In the genomic region with DNA sequence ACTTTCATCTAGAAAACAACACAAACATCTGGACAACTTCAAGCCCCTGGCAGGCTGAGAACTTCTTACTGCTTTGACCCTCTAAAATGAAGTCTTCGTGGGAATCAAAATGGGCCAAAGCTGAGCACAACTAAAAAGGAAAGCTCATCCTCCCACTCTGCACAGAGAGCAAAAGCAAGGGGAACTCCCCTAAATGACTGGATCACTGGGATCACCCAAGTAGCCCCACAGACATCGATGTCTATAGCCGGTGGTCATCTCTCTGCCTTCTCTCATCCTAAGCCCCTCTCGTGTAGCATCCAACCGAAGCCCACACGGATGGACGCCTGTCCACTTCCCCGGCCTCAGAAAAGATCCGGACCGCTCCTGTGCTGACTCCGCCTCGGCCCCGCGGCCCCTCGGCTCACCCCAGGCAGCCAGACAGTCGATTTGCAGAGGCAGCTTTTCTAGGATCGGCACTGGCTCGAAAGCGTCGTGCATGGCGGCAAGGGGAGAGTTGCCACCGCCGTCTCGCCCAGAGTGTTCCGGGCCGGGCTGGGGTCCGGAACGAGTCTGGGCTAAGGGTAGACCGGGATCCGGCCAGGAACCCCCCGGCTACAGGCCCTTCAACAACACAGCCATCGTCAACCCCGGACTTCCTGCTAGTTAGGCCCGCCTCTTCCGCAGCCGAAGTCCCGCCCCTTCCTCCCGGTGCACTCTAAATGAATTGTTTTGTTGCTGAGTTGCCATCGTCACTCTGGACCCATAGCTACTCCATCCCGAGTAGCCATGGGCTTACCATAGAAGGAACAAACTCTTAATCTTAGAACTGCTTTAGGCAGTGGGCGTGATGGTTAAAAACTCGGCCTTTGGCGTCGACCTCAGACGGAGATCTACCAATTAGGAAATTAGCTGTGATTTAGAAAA, we compare ENCODE assay signal across 1 cellular context.
A peak's percentile ranks its signal among the peaks of the same experiment; 100 is the strongest.
TF ChIP-seq lines count a peak whose summit lies in the region.

Gene VPS39 (minus strand): TSS at position 631 of the 906 bp plus-strand sequence. CDS start 151 bp downstream, at position 480.

TF ChIP-seq in GM12878, 131 proteins besides CTCF, POLR2A, EP300 and RAD21 (continued from another document and continues in another):
- TF ChIP-seq NKRF (conservative IDR thresholded peaks at IDR 0.05) (peak; percentile 78), RBBP5 (conservative IDR thresholded peaks at IDR 0.05) (no peak), LARP7 (IDR thresholded peaks at IDR 0.05) (peak; percentile 79; the same call in 1 of the 2 replicates), TARDBP (IDR thresholded peaks at IDR 0.05; ENCODE audit: borderline replicate concordance) (no peak), ZNF217 (IDR thresholded peaks at IDR 0.05) (no peak), CHD2 (IDR thresholded peaks at IDR 0.05; ENCODE audit: borderline replicate concordance, low read depth, low read length) (peak; percentile 51), SMAD5 (IDR thresholded peaks at IDR 0.05; ENCODE audit: low read depth) (no peak), NR2F1 (conservative IDR thresholded peaks at IDR 0.05) (0 out of 2 replicates have a peak, but pooled peaks have one; percentile 6), SRF (IDR thresholded peaks at IDR 0.05; ENCODE audit: low read depth in 2 of 2, low read length in 2 of 2) (0 out of 4 replicates have a peak, but pooled peaks of 1 of the 2 experiments have one; percentile 26), STAT3 (IDR thresholded peaks at IDR 0.05; ENCODE audit: low read depth, low read length) (no peak), ZNF384 (IDR thresholded peaks at IDR 0.05; ENCODE audit: borderline replicate concordance, low read depth, low read length) (no peak), RUNX3 (IDR thresholded peaks at IDR 0.05; ENCODE audit: low read length) (no peak), TCF7 (IDR thresholded peaks at IDR 0.05; ENCODE audit: borderline replicate concordance) (no peak), ESRRA (IDR thresholded peaks at IDR 0.05; ENCODE audit: low read length) (no peak), MTA2 (IDR thresholded peaks at IDR 0.05; ENCODE audit: low read depth) (no peak), NBN (IDR thresholded peaks at IDR 0.05) (peak; percentile 52; the same call in 1 of the 2 replicates), NFXL1 (IDR thresholded peaks at IDR 0.05; ENCODE audit: borderline replicate concordance) (no peak), REST (IDR thresholded peaks at IDR 0.05; ENCODE audit: low read depth, low read length) (no peak), RFX5 (IDR thresholded peaks at IDR 0.05; ENCODE audit: low read depth, low read length) (no peak), SMARCA5 (IDR thresholded peaks at IDR 0.05) (no peak), FOS (IDR thresholded peaks at IDR 0.05; ENCODE audit: borderline replicate concordance, extremely low read depth, insufficient read length) (no peak), HDAC6 (IDR thresholded peaks at IDR 0.05; ENCODE audit: unreplicated experiment) (no peak), ZNF207 (IDR thresholded peaks at IDR 0.05; ENCODE audit: borderline replicate concordance) (peak; percentile 47; the same call in 1 of the 2 replicates), NR2C1 (IDR thresholded peaks at IDR 0.05) (no peak), POLR2AphosphoS5 (IDR thresholded peaks at IDR 0.05; ENCODE audit: low read length) (peak; percentile 93), WRNIP1 (IDR thresholded peaks at IDR 0.05; ENCODE audit: borderline replicate concordance, low read depth, low read length) (no peak), MYC (IDR thresholded peaks at IDR 0.05; ENCODE audit: insufficient read depth, insufficient read length, insufficient replicate concordance, low read length, severe bottlenecking) (no peak), SP1 (IDR thresholded peaks at IDR 0.05; ENCODE audit: low read depth, low read length) (peak; percentile 44), ZZZ3 (IDR thresholded peaks at IDR 0.05; ENCODE audit: control insufficient read depth, insufficient read length, low read depth) (no peak), ZNF622 (IDR thresholded peaks at IDR 0.05) (no peak), KAT2A (conservative IDR thresholded peaks at IDR 0.05; ENCODE audit: control insufficient read depth, low read depth, low read length) (no peak), ETV6 (conservative IDR thresholded peaks at IDR 0.05 in 1 of 2, IDR thresholded peaks at IDR 0.05 in 1 of 2; ENCODE audit: borderline replicate concordance in 1 of 2, low read depth in 1 of 2) (no peak), ZNF592 (IDR thresholded peaks at IDR 0.05) (no peak), FOXM1 (IDR thresholded peaks at IDR 0.05; ENCODE audit: low read depth, low read length) (no peak), BMI1 (IDR thresholded peaks at IDR 0.05; ENCODE audit: borderline replicate concordance) (no peak), HCFC1 (IDR thresholded peaks at IDR 0.05; ENCODE audit: low read length) (peak; percentile 51), SIX5 (IDR thresholded peaks at IDR 0.05; ENCODE audit: low read depth, low read length, severe bottlenecking) (peak; percentile 16), ASH2L (IDR thresholded peaks at IDR 0.05; ENCODE audit: borderline replicate concordance, low read depth) (no peak), SMAD1 (IDR thresholded peaks at IDR 0.05; ENCODE audit: low read depth, partially characterized antibody) (peak; percentile 43), HDAC2 (IDR thresholded peaks at IDR 0.05) (no peak), SREBF2 (IDR thresholded peaks at IDR 0.05; ENCODE audit: low read length) (no peak), RELA (IDR thresholded peaks at IDR 0.05; ENCODE audit: borderline replicate concordance, partially characterized antibody) (no peak), IRF4 (IDR thresholded peaks at IDR 0.05; ENCODE audit: low read depth, low read length) (no peak), DPF2 (IDR thresholded peaks at IDR 0.05) (no peak), PML (IDR thresholded peaks at IDR 0.05; ENCODE audit: low read length) (peak; percentile 75; the same call in 1 of the 2 replicates), PAX8 (IDR thresholded peaks at IDR 0.05) (no peak), CHD4 (IDR thresholded peaks at IDR 0.05) (no peak), KDM1A (IDR thresholded peaks at IDR 0.05; ENCODE audit: borderline replicate concordance) (no peak), TAF1 (IDR thresholded peaks at IDR 0.05; ENCODE audit: borderline replicate concordance, low read depth, low read length) (peak; percentile 76), ZSCAN29 (IDR thresholded peaks at IDR 0.05) (no peak), BRCA1 (IDR thresholded peaks at IDR 0.05; ENCODE audit: low read depth, low read length) (no peak), POLR2AphosphoS2 (IDR thresholded peaks at IDR 0.05; ENCODE audit: low read depth, low read length) (peak; percentile 89)
- TF ChIP-seq, protein P1, sequence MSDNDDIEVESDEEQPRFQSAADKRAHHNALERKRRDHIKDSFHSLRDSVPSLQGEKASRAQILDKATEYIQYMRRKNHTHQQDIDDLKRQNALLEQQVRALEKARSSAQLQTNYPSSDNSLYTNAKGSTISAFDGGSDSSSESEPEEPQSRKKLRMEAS (IDR thresholded peaks at IDR 0.05; ENCODE audit: low read depth, low read length), result peak; percentile 64; the same call in 1 of the 2 replicates
- TF ChIP-seq, protein P2, sequence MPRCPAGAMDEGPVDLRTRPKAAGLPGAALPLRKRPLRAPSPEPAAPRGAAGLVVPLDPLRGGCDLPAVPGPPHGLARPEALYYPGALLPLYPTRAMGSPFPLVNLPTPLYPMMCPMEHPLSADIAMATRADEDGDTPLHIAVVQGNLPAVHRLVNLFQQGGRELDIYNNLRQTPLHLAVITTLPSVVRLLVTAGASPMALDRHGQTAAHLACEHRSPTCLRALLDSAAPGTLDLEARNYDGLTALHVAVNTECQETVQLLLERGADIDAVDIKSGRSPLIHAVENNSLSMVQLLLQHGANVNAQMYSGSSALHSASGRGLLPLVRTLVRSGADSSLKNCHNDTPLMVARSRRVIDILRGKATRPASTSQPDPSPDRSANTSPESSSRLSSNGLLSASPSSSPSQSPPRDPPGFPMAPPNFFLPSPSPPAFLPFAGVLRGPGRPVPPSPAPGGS (IDR thresholded peaks at IDR 0.05; ENCODE audit: borderline replicate concordance, insufficient read depth, low read depth, low read length, poor library complexity, severe bottlenecking), result peak; percentile 41
- TF ChIP-seq, protein P3, sequence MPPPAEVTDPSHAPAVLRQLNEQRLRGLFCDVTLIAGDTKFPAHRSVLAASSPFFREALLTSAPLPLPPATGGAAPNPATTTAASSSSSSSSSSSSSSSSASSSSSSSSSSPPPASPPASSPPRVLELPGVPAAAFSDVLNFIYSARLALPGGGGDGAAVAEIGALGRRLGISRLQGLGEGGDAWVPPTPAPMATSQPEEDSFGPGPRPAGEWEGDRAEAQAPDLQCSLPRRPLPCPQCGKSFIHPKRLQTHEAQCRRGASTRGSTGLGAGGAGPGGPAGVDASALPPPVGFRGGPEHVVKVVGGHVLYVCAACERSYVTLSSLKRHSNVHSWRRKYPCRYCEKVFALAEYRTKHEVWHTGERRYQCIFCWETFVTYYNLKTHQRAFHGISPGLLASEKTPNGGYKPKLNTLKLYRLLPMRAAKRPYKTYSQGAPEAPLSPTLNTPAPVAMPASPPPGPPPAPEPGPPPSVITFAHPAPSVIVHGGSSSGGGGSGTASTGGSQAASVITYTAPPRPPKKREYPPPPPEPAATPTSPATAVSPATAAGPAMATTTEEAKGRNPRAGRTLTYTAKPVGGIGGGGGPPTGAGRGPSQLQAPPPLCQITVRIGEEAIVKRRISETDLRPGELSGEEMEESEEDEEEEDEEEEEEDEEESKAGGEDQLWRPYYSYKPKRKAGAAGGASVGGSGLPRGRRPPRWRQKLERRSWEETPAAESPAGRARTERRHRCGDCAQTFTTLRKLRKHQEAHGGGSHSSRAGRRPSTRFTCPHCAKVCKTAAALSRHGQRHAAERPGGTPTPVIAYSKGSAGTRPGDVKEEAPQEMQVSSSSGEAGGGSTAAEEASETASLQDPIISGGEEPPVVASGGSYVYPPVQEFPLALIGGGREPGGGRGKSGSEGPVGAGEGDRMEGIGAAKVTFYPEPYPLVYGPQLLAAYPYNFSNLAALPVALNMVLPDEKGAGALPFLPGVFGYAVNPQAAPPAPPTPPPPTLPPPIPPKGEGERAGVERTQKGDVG (CRISPR knock-in tag; IDR thresholded peaks at IDR 0.05), result no peak
